ENCODE assay signal across 2 cellular contexts in genomic region chr11:78916759-78917158, GRCh38.
TF ChIP-seq lines count a peak whose summit lies in the region.

No MANE protein-coding gene starts in this region.

TF ChIP-seq in IMR-90, 13 proteins besides CTCF, POLR2A, EP300 and RAD21 (continued from another document):
- no peak for TF ChIP-seq NFE2L2 (IDR thresholded peaks at IDR 0.05; ENCODE audit: low read depth, low read length)
- TF ChIP-seq SMC3 (IDR thresholded peaks at IDR 0.05; ENCODE audit: low read depth, low read length): no peak
- TF ChIP-seq USF2 (IDR thresholded peaks at IDR 0.05; ENCODE audit: low read depth, low read length): no peak
- no peak for TF ChIP-seq CEBPB (IDR thresholded peaks at IDR 0.05; ENCODE audit: low read depth, low read length)
- TF ChIP-seq ELK1 (IDR thresholded peaks at IDR 0.05; ENCODE audit: borderline replicate concordance, low read depth, low read length): no peak
- no peak for TF ChIP-seq MAFK (IDR thresholded peaks at IDR 0.05; ENCODE audit: low read depth, low read length)

TF ChIP-seq in SK-N-SH treated with all-trans-retinoic acid at 6 μM for 48 hours, 23 proteins besides CTCF, POLR2A, EP300 and RAD21 (continued from another document):
- TF ChIP-seq TSHZ2 (CRISPR knock-in tag; IDR thresholded peaks at IDR 0.05) (no peak), CSRNP3 (CRISPR knock-in tag; IDR thresholded peaks at IDR 0.05) (no peak)
